1 cellular context compared by ENCODE assay signal in genomic region chr4:44447563-44448504, GRCh38.
TF ChIP-seq lines count a peak whose summit lies in the region.

No MANE protein-coding gene starts in this region.

TF ChIP-seq in GM23338, 12 proteins besides CTCF, POLR2A, EP300 and RAD21 (continued from another document):
- TF ChIP-seq ETS1 (IDR thresholded peaks at IDR 0.05) (no peak), EZH2phosphoT487 (IDR thresholded peaks at IDR 0.05; ENCODE audit: unreplicated experiment) (no peak), POLR2AphosphoS5 (IDR thresholded peaks at IDR 0.05; ENCODE audit: low read depth) (no peak), ZNF114 (CRISPR knock-in tag; IDR thresholded peaks at IDR 0.05) (no peak)
